Comparison of ENCODE assay signal across 25 cellular contexts in the genomic region with DNA sequence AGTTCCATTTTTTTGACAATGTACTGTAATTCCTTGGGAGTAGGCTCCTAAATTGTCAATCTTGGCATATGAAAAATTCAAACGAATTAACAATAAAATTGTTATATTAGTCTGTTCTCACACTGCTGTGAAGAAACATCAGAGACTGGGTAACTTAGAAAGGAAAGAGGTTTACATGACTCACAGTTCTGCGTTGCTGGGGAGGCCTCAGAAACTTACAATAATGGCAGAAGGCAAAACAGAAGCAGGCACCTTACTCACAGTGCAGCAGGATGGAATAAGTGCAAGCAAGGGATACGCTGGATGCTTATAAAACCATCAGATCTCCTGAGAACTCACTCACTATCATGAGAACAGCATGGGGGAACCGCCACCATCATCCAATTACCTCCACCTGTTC.
A peak's percentile ranks its signal among the peaks of the same experiment; 100 is the strongest.
DNase-seq lines count a peak whose midpoint lies in the region; TF ChIP-seq lines count a peak whose summit lies in the region.
"Had no signal": no experiment of that assay in that cellular context is flagged by ENCODE, and none has a peak within 500 bp of the region (broad histone marks: within the 10 kb centered on the region; RNA-seq: fewer than 3 reads in every experiment).

No MANE protein-coding gene starts in this region.

- H3K4me3 ChIP-seq in choroid plexus epithelial cell (ENCODE audit: low read depth, low read length) = no peak overlapping the region
- H3K4me3 ChIP-seq: A549, SJSA1 had no signal

- H3K36me3 Mint-ChIP-seq in chondrocyte (ENCODE audit: low read depth) = no peaks in the 10 kb centered on the region
- H3K36me3 Mint-ChIP-seq: CD4-positive, alpha-beta memory T cell had no signal

- no peak overlapping the region for H3K27ac Mint-ChIP-seq in chondrocyte (ENCODE audit: unreplicated experiment)
- H3K27ac Mint-ChIP-seq: CD4-positive, alpha-beta memory T cell had no signal

- no peaks in the 10 kb centered on the region for H3K4me1 Mint-ChIP-seq in chondrocyte (ENCODE audit: low read depth)
- H3K4me1 Mint-ChIP-seq: CD4-positive, alpha-beta memory T cell had no signal

- H3K27me3 Mint-ChIP-seq in chondrocyte (ENCODE audit: low read depth) = no peaks in the 10 kb centered on the region
- H3K27me3 Mint-ChIP-seq: CD4-positive, alpha-beta memory T cell had no signal

- no peak overlapping the region for H3K4me3 Mint-ChIP-seq in chondrocyte (ENCODE audit: unreplicated experiment)
- H3K4me3 Mint-ChIP-seq: CD4-positive, alpha-beta memory T cell had no signal

- DNase-seq in HT1080 (ENCODE audit: low read depth) (peak; percentile 32), RPMI7951 (ENCODE audit: low read depth) (peak; percentile 64), choroid plexus epithelial cell (ENCODE audit: low read depth) (peak; percentile 22), putamen (ENCODE audit: low spot score) (peak; percentile 20), chondrocyte (ENCODE audit: low spot score) (no peak), NCI-H1417 treated with DMSO at 0.1 percent for 48 hours (lab: John Stamatoyannopoulos, UW) (no peak), germinal center (ENCODE audit: low spot score) (no peak)
- DNase-seq in stimulated activated CD4-positive, alpha-beta T cell treated with anti-CD3 and anti-CD28 coated beads, Interleukin-12 subunit alpha, Interleukin-12 subunit beta, amount 100 ng/mL, for 4 hours = no peak
- DNase-seq: C1 segment of cervical spinal cord; CD4-positive, alpha-beta memory T cell; COR-L47; DMS53; GDM1; KBM-7; MM.1S; NCI-H1694 treated with DMSO at 0.1 percent for 48 hours; NCI-H2081 treated with DMSO at 0.1 percent for 48 hours; NCI-H2171; NCI-H226; NCI-H510A; NCI-H69; NK-92 treated with Interleukin-12 subunit alpha and Interleukin-12 subunit beta, amount 100 ng/mL, for 24 hours; PC-3 had no signal

- H3K9me3 Mint-ChIP-seq in chondrocyte (ENCODE audit: low read depth) = peaks cover 3% of the 10 kb centered on the region

- TF ChIP-seq CTCF in choroid plexus epithelial cell (conservative IDR thresholded peaks at IDR 0.05; ENCODE audit: low read depth, low read length) = no peak
- TF ChIP-seq CTCF in chondrocyte (IDR thresholded peaks at IDR 0.05) = no peak

Comparison
In these comparisons a context has a peak if more than half of its experiments do, and no peak if none do; other contexts are left out.
1. DNase-seq: peak in HT1080 (single experiment), RPMI7951 (single experiment), choroid plexus epithelial cell (single experiment) and putamen (single experiment); none in stimulated activated CD4-positive, alpha-beta T cell treated with anti-CD3 and anti-CD28 coated beads, Interleukin-12 subunit alpha, Interleukin-12 subunit beta, amount 100 ng/mL, for 4 hours (single experiment), chondrocyte (single experiment), NCI-H1417 treated with DMSO at 0.1 percent for 48 hours (single experiment) and germinal center (single experiment).